In genomic region chr18:48161911-48162698, GRCh38 we compare ENCODE assay signal across 1 cellular context.
TF ChIP-seq lines count a peak whose summit lies in the region.

No MANE protein-coding gene starts in this region.

TF ChIP-seq in HEK293, 187 proteins besides CTCF, POLR2A, EP300 and RAD21 (continued from another document):
- TF ChIP-seq ZBTB26 (tag by site-specific recombination; optimal IDR thresholded peaks at IDR 0.05) (peak; percentile 45), ZFP41 (tag by site-specific recombination; IDR thresholded peaks at IDR 0.05; ENCODE audit: borderline replicate concordance) (no peak), ZNF549 (tag by site-specific recombination; IDR thresholded peaks at IDR 0.05) (no peak), TRIM28 (IDR thresholded peaks at IDR 0.05; ENCODE audit: borderline replicate concordance, low read length) (no peak), ZNF596 (tag by site-specific recombination; IDR thresholded peaks at IDR 0.05) (0 out of 2 replicates have a peak, but pooled peaks have one; percentile 15), GLIS2 (tag by site-specific recombination; IDR thresholded peaks at IDR 0.05) (peak; percentile 87), GLIS1 (tag by site-specific recombination; IDR thresholded peaks at IDR 0.05) (peak; percentile 92), SP7 (tag by site-specific recombination; IDR thresholded peaks at IDR 0.05) (peak; percentile 86), ZNF664 (tag by site-specific recombination; IDR thresholded peaks at IDR 0.05) (no peak), WT1 (tag by site-specific recombination; IDR thresholded peaks at IDR 0.05) (0 out of 2 replicates have a peak, but pooled peaks have one; percentile 17), ZNF76 (tag by site-specific recombination; IDR thresholded peaks at IDR 0.05; ENCODE audit: borderline replicate concordance, low read depth) (0 out of 2 replicates have a peak, but pooled peaks have one; percentile 23), ZBTB44 (tag by site-specific recombination; IDR thresholded peaks at IDR 0.05) (0 out of 2 replicates have a peak, but pooled peaks have one; percentile 4), PRDM10 (tag by site-specific recombination; IDR thresholded peaks at IDR 0.05) (peak; percentile 75), ZNF580 (tag by site-specific recombination; IDR thresholded peaks at IDR 0.05) (0 out of 2 replicates have a peak, but pooled peaks have one; percentile 65), EGR2 (tag by site-specific recombination; IDR thresholded peaks at IDR 0.05; ENCODE audit: low read depth) (no peak; the same call in none of the 2 replicates), ZSCAN16 (tag by site-specific recombination; IDR thresholded peaks at IDR 0.05) (0 out of 2 replicates have a peak, but pooled peaks have one; percentile 12), ZNF600 (tag by site-specific recombination; IDR thresholded peaks at IDR 0.05) (0 out of 2 replicates have a peak, but pooled peaks have one; percentile 37), ZXDB (tag by site-specific recombination; IDR thresholded peaks at IDR 0.05) (0 out of 2 replicates have a peak, but pooled peaks have one; percentile 39), HIC1 (tag by site-specific recombination; IDR thresholded peaks at IDR 0.05) (0 out of 2 replicates have a peak, but pooled peaks have one; percentile 57), ZNF561 (tag by site-specific recombination; IDR thresholded peaks at IDR 0.05; ENCODE audit: borderline replicate concordance) (0 out of 2 replicates have a peak, but pooled peaks have one; percentile 13), ZNF266 (tag by site-specific recombination; IDR thresholded peaks at IDR 0.05; ENCODE audit: low read depth) (no peak), ZNF621 (tag by site-specific recombination; IDR thresholded peaks at IDR 0.05) (no peak), PATZ1 (tag by site-specific recombination; IDR thresholded peaks at IDR 0.05) (peak; percentile 50; the same call in 1 of the 2 replicates), ZNF174 (tag by site-specific recombination; IDR thresholded peaks at IDR 0.05) (no peak), ZBTB20 (tag by site-specific recombination; IDR thresholded peaks at IDR 0.05) (no peak; the same call in 1 of the 2 replicates), ZIC2 (tag by site-specific recombination; IDR thresholded peaks at IDR 0.05) (peak; percentile 89), ZNF335 (tag by site-specific recombination; conservative IDR thresholded peaks at IDR 0.05) (peak; percentile 36; the same call in 1 of the 2 replicates), ZBTB48 (tag by site-specific recombination; IDR thresholded peaks at IDR 0.05) (0 out of 2 replicates have a peak, but pooled peaks have one; percentile 36), ZNF132 (tag by site-specific recombination; IDR thresholded peaks at IDR 0.05; ENCODE audit: borderline replicate concordance) (no peak), GFI1B (tag by site-specific recombination; IDR thresholded peaks at IDR 0.05) (no peak), KLF17 (tag by site-specific recombination; IDR thresholded peaks at IDR 0.05) (0 out of 2 replicates have a peak, but pooled peaks have one; percentile 47), ZNF23 (tag by site-specific recombination; IDR thresholded peaks at IDR 0.05; ENCODE audit: borderline replicate concordance) (no peak)
